16 cellular contexts compared by ENCODE assay signal in genomic region chr6:154653385-154653784, GRCh38.
DNase-seq lines count a peak whose midpoint lies in the region; ATAC-seq, FAIRE-seq and TF ChIP-seq lines count a peak whose summit lies in the region.
"Had no signal": no experiment of that assay in that cellular context is flagged by ENCODE, and none has a peak within 500 bp of the region (broad histone marks: within the 10 kb centered on the region; RNA-seq: fewer than 3 reads in every experiment).

No MANE protein-coding gene starts in this region.

- H3K27me3 ChIP-seq in astrocyte (ENCODE audit: insufficient read depth, low read length) (no peaks in the 10 kb centered on the region), parathyroid adenoma (ENCODE audit: control insufficient read depth, insufficient read depth, low read length) (no peaks in the 10 kb centered on the region)
- H3K27me3 ChIP-seq: heart left ventricle had no signal

- H3K9me3 ChIP-seq in astrocyte (ENCODE audit: insufficient read depth, low read depth, low read length): no peaks in the 10 kb centered on the region
- H3K9me3 ChIP-seq in parathyroid adenoma (ENCODE audit: control insufficient read depth, low read length): no peaks in the 10 kb centered on the region
- H3K9me3 ChIP-seq: heart left ventricle had no signal

- H3K9me3 Mint-ChIP-seq in Calu3 (ENCODE audit: low read depth, unreplicated experiment): no peaks in the 10 kb centered on the region
- H3K9me3 Mint-ChIP-seq in astrocyte (ENCODE audit: unreplicated experiment): no peaks in the 10 kb centered on the region

- intact Hi-C loops in Calu3 (cut with micrococcal nuclease; ENCODE audit: unreplicated experiment): no loop called here

- DNase-seq in Calu3 (no peak), astrocyte (ENCODE audit: low read depth) (no peak), fibroblast of villous mesenchyme (ENCODE audit: low read depth) (peak; percentile 49), GM10266 (ENCODE audit: extremely low spot score) (no peak), LoVo (ENCODE audit: low spot score) (no peak), GDM1 (lab: John Stamatoyannopoulos, UW) (no peak)
- DNase-seq: activated CD4-positive, alpha-beta T cell treated with anti-CD3 and anti-CD28 coated beads for 48 hours; activated T-cell treated with anti-CD3 and anti-CD28 coated beads, Interleukin-2, amount 50 U/mL, for 1 hour; AML-193; effector CD8-positive, alpha-beta T cell; NCI-H510A; T-helper 2 cell had no signal

- H3K27ac Mint-ChIP-seq in Calu3 (ENCODE audit: unreplicated experiment) (peak overlapping the region; percentile 38), astrocyte (ENCODE audit: unreplicated experiment) (no peak overlapping the region)

- peak overlapping the region; percentile 42 for H3K4me2 ChIP-seq in astrocyte (ENCODE audit: low read length)
- H3K4me2 ChIP-seq in parathyroid adenoma (ENCODE audit: low read length): no peak overlapping the region

- FAIRE-seq in astrocyte (lab: Jason Lieb, UNC): no peak
- FAIRE-seq: urothelium cell line had no signal

- H3K27ac ChIP-seq in astrocyte (ENCODE audit: low read depth, low read length) (no peak overlapping the region), parathyroid adenoma (no peak overlapping the region)

- TF ChIP-seq CTCF in Calu3 (IDR thresholded peaks at IDR 0.05; ENCODE audit: unreplicated experiment) (no peak), astrocyte (IDR thresholded peaks at IDR 0.05; ENCODE audit: insufficient read depth, low read depth, low read length) (no peak), fibroblast of villous mesenchyme (IDR thresholded peaks at IDR 0.05; ENCODE audit: insufficient read depth, low read depth, low read length) (no peak), parathyroid adenoma (IDR thresholded peaks at IDR 0.05) (no peak), GM10266 (IDR thresholded peaks at IDR 0.05; ENCODE audit: control insufficient read depth, insufficient read depth, low read depth, missing control alignments) (no peak)

- H3K4me3 ChIP-seq in astrocyte (ENCODE audit: insufficient read depth, low read depth, low read length): no peak overlapping the region
- no peak overlapping the region for H3K4me3 ChIP-seq in fibroblast of villous mesenchyme (ENCODE audit: low read depth, low read length)
- H3K4me3 ChIP-seq in parathyroid adenoma (ENCODE audit: low read depth, low read length): no peak overlapping the region
- H3K4me3 ChIP-seq: heart left ventricle had no signal

- peaks cover 12% of the 10 kb centered on the region for H3K4me1 Mint-ChIP-seq in Calu3 (ENCODE audit: low read depth, unreplicated experiment)
- peaks cover 4% of the 10 kb centered on the region for H3K4me1 Mint-ChIP-seq in astrocyte (ENCODE audit: low read depth, unreplicated experiment)

- no peak for ATAC-seq in GM21737 (IDR thresholded peaks at IDR 0.05; ENCODE audit: unreplicated experiment)

- no peak overlapping the region for H2AFZ ChIP-seq in astrocyte (ENCODE audit: low read depth, low read length)
- H2AFZ ChIP-seq in parathyroid adenoma: peak overlapping the region; percentile 25

- H3K36me3 ChIP-seq in astrocyte (ENCODE audit: insufficient read depth, low read length) (no peaks in the 10 kb centered on the region), parathyroid adenoma (ENCODE audit: control insufficient read depth, insufficient read depth, low read length) (no peaks in the 10 kb centered on the region)
- H3K36me3 ChIP-seq: heart left ventricle had no signal

- H3K4me3 Mint-ChIP-seq in Calu3 (ENCODE audit: low read depth, unreplicated experiment) (no peak overlapping the region), astrocyte (ENCODE audit: unreplicated experiment) (no peak overlapping the region)

- H3K9ac ChIP-seq in astrocyte (ENCODE audit: low read length) (no peak overlapping the region), parathyroid adenoma (no peak overlapping the region)

- H3K36me3 Mint-ChIP-seq in Calu3 (ENCODE audit: insufficient read depth, unreplicated experiment) (no peaks in the 10 kb centered on the region), astrocyte (ENCODE audit: low read depth, unreplicated experiment) (no peaks in the 10 kb centered on the region)

- CTCF ChIA-PET in Calu3 (lab: Charles Lee): no interaction called here

- no peaks in the 10 kb centered on the region for H4K20me1 ChIP-seq in astrocyte (ENCODE audit: insufficient read depth, low read length)

- H3K4me1 ChIP-seq in astrocyte (ENCODE audit: insufficient read depth, low read length): peaks cover 12% of the 10 kb centered on the region
- no peaks in the 10 kb centered on the region for H3K4me1 ChIP-seq in parathyroid adenoma

- H3K27me3 Mint-ChIP-seq in Calu3 (ENCODE audit: unreplicated experiment) (no peaks in the 10 kb centered on the region), astrocyte (ENCODE audit: low read depth, unreplicated experiment) (peaks cover 1% of the 10 kb centered on the region)

- H3K79me2 ChIP-seq in astrocyte (ENCODE audit: insufficient read depth, low read length): no peaks in the 10 kb centered on the region
- no peaks in the 10 kb centered on the region for H3K79me2 ChIP-seq in parathyroid adenoma

- no TSS peak for BruUV-seq in Calu3 (replicated peaks; lab: Mats Ljungman, UMichigan)
